ENCODE assay signal across 15 cellular contexts in genomic region chr10:72037266-72037665, GRCh38.
"Had no signal": no experiment of that assay in that cellular context is flagged by ENCODE, and none has a peak within 500 bp of the region (broad histone marks: within the 10 kb centered on the region; RNA-seq: fewer than 3 reads in every experiment).

No MANE protein-coding gene starts in this region.

- H3K27ac ChIP-seq: cardiac muscle cell, gastrocnemius medialis, pancreas, tibial nerve, WERI-Rb-1 had no signal

- DNase-seq: activated CD4-positive, alpha-beta T cell treated with anti-CD3 and anti-CD28 coated beads, Interleukin-2, amount 50 U/mL, for 48 hours; activated naive CD4-positive, alpha-beta T cell treated with anti-CD3 and anti-CD28 coated beads for 36 hours; activated naive CD8-positive, alpha-beta T cell treated with anti-CD3 and anti-CD28 coated beads, Interleukin-2, amount 50 U/mL, for 24 hours; erythroblast; gastrocnemius medialis; heart right ventricle; mesenchymal stem cell; pancreas; T-helper 17 cell; WERI-Rb-1 had no signal

- H3K36me3 Mint-ChIP-seq: stimulated activated memory B cell treated with anti-CD40 and anti-IgM and Interleukin-4, amounts not matched to agents 10 μg/mL and 1 μg/mL and 100 μg/mL, for 72 hours had no signal

- H3K4me1 ChIP-seq: pancreas had no signal

- H3K36me3 ChIP-seq: cardiac muscle cell, gastrocnemius medialis, heart right ventricle, pancreas, tibial nerve, WERI-Rb-1 had no signal

- H3K4me3 ChIP-seq: cardiac muscle cell, gastrocnemius medialis, heart right ventricle, pancreas, tibial nerve had no signal

- H3K9me3 Mint-ChIP-seq: activated naive CD4-positive, alpha-beta T cell treated with anti-CD3 and anti-CD28 coated beads for 36 hours; activated naive CD8-positive, alpha-beta T cell treated with anti-CD3 and anti-CD28 coated beads, Interleukin-2, amount 50 U/mL, for 24 hours; activated T-helper 17 cell treated with anti-CD3 and anti-CD28 coated beads, Interleukin-2, amount 50 U/mL, for 72 hours; neural crest cell; stimulated activated memory B cell treated with anti-CD40 and anti-IgM and Interleukin-4, amounts not matched to agents 10 μg/mL and 1 μg/mL and 100 μg/mL, for 72 hours had no signal

- H3K27ac Mint-ChIP-seq: activated naive CD4-positive, alpha-beta T cell treated with anti-CD3 and anti-CD28 coated beads for 36 hours; activated naive CD8-positive, alpha-beta T cell treated with anti-CD3 and anti-CD28 coated beads, Interleukin-2, amount 50 U/mL, for 24 hours; activated T-helper 17 cell treated with anti-CD3 and anti-CD28 coated beads, Interleukin-2, amount 50 U/mL, for 72 hours; stimulated activated memory B cell treated with anti-CD40 and anti-IgM and Interleukin-4, amounts not matched to agents 10 μg/mL and 1 μg/mL and 100 μg/mL, for 72 hours; T-helper 17 cell had no signal

- H3K4me1 Mint-ChIP-seq: activated naive CD8-positive, alpha-beta T cell treated with anti-CD3 and anti-CD28 coated beads, Interleukin-2, amount 50 U/mL, for 24 hours; activated T-helper 17 cell treated with anti-CD3 and anti-CD28 coated beads, Interleukin-2, amount 50 U/mL, for 72 hours; stimulated activated memory B cell treated with anti-CD40 and anti-IgM and Interleukin-4, amounts not matched to agents 10 μg/mL and 1 μg/mL and 100 μg/mL, for 72 hours had no signal

- H3K27me3 Mint-ChIP-seq: activated naive CD8-positive, alpha-beta T cell treated with anti-CD3 and anti-CD28 coated beads, Interleukin-2, amount 50 U/mL, for 24 hours; activated T-helper 17 cell treated with anti-CD3 and anti-CD28 coated beads, Interleukin-2, amount 50 U/mL, for 72 hours had no signal

- H3K9me3 ChIP-seq: gastrocnemius medialis, heart right ventricle, pancreas, tibial nerve had no signal

- ATAC-seq: activated naive CD8-positive, alpha-beta T cell treated with anti-CD3 and anti-CD28 coated beads, Interleukin-2, amount 50 U/mL, for 24 hours; activated T-helper 17 cell treated with anti-CD3 and anti-CD28 coated beads, Interleukin-2, amount 50 U/mL, for 72 hours; gastrocnemius medialis; heart right ventricle; stimulated activated memory B cell treated with anti-CD40 and anti-IgM and Interleukin-4, amounts not matched to agents 10 μg/mL and 1 μg/mL and 100 μg/mL, for 72 hours; T-helper 17 cell had no signal

- H3K4me3 Mint-ChIP-seq: activated naive CD4-positive, alpha-beta T cell treated with anti-CD3 and anti-CD28 coated beads for 36 hours; activated naive CD8-positive, alpha-beta T cell treated with anti-CD3 and anti-CD28 coated beads, Interleukin-2, amount 50 U/mL, for 24 hours; activated T-helper 17 cell treated with anti-CD3 and anti-CD28 coated beads, Interleukin-2, amount 50 U/mL, for 72 hours; neural crest cell; stimulated activated memory B cell treated with anti-CD40 and anti-IgM and Interleukin-4, amounts not matched to agents 10 μg/mL and 1 μg/mL and 100 μg/mL, for 72 hours; T-helper 17 cell had no signal

- H3K27me3 ChIP-seq: cardiac muscle cell, gastrocnemius medialis, heart right ventricle, pancreas, tibial nerve had no signal
